22 cellular contexts compared by ENCODE assay signal in genomic region chr10:104020020-104020419, GRCh38.
"Had no signal": no experiment of that assay in that cellular context is flagged by ENCODE, and none has a peak within 500 bp of the region (broad histone marks: within the 10 kb centered on the region; RNA-seq: fewer than 3 reads in every experiment).

No MANE protein-coding gene starts in this region.

- H3K9me3 ChIP-seq: spleen, testis, tibial nerve, upper lobe of right lung, vagina had no signal

- H3K27ac Mint-ChIP-seq: stimulated activated naive B cell treated with anti-CD40 and anti-IgM and Interleukin-4, amounts not matched to agents 10 μg/mL and 1 μg/mL and 100 μg/mL, for 72 hours had no signal

- H3K27ac ChIP-seq: dorsolateral prefrontal cortex, spleen, testis, tibial nerve, upper lobe of right lung, vagina had no signal

- H3K4me3 ChIP-seq: dorsolateral prefrontal cortex, lung, spleen, testis, tibial nerve, upper lobe of right lung, vagina had no signal

- DNase-seq: dorsolateral prefrontal cortex; effector CD8-positive, alpha-beta T cell; foreskin melanocyte; head of caudate nucleus; hippocampal formation; left colon; left ventricle myocardium superior; mesendoderm; naive B cell; posterior cingulate gyrus; spleen; stimulated activated CD4-positive, alpha-beta T cell treated with anti-CD3 and anti-CD28 coated beads, Interleukin-15, amount 100 ng/mL, for 24 hours; stimulated activated CD4-positive, alpha-beta T cell treated with anti-CD3 and anti-CD28 coated beads, Interleukin-1b, Interleukin-23, amount 100 ng/mL, for 48 hours; stimulated activated CD4-positive, alpha-beta T cell treated with anti-CD3 and anti-CD28 coated beads, Interleukin-4, amount 100 ng/mL, for 24 hours; stimulated activated naive B cell treated with anti-CD40 and anti-IgM and Interleukin-4, amounts not matched to agents 10 μg/mL and 1 μg/mL and 100 μg/mL, for 72 hours; stimulated activated naive CD8-positive, alpha-beta T cell treated with anti-CD3 and anti-CD28 coated beads, Interleukin-15, amount 100 ng/mL, for 72 hours; testis; upper lobe of right lung had no signal

- H3K9me3 Mint-ChIP-seq: naive B cell; stimulated activated naive B cell treated with anti-CD40 and anti-IgM and Interleukin-4, amounts not matched to agents 10 μg/mL and 1 μg/mL and 100 μg/mL, for 72 hours; stimulated activated naive CD8-positive, alpha-beta T cell treated with anti-CD3 and anti-CD28 coated beads, Interleukin-15, amount 100 ng/mL, for 72 hours had no signal

- H3K4me1 Mint-ChIP-seq: naive B cell; stimulated activated naive B cell treated with anti-CD40 and anti-IgM and Interleukin-4, amounts not matched to agents 10 μg/mL and 1 μg/mL and 100 μg/mL, for 72 hours had no signal

- H3K27me3 ChIP-seq: dorsolateral prefrontal cortex, spleen, testis, tibial nerve, upper lobe of right lung, vagina had no signal

- ATAC-seq: left colon; left ventricle myocardium superior; sciatic nerve; stimulated activated naive B cell treated with anti-CD40 and anti-IgM and Interleukin-4, amounts not matched to agents 10 μg/mL and 1 μg/mL and 100 μg/mL, for 72 hours; stimulated activated naive CD8-positive, alpha-beta T cell treated with anti-CD3 and anti-CD28 coated beads, Interleukin-15, amount 100 ng/mL, for 72 hours; upper lobe of right lung had no signal

- H3K4me3 Mint-ChIP-seq: naive B cell; stimulated activated naive B cell treated with anti-CD40 and anti-IgM and Interleukin-4, amounts not matched to agents 10 μg/mL and 1 μg/mL and 100 μg/mL, for 72 hours; stimulated activated naive CD8-positive, alpha-beta T cell treated with anti-CD3 and anti-CD28 coated beads, Interleukin-15, amount 100 ng/mL, for 72 hours had no signal

- H3K4me1 ChIP-seq: testis, tibial nerve, upper lobe of right lung, vagina had no signal

- H3K27me3 Mint-ChIP-seq: naive B cell; stimulated activated naive B cell treated with anti-CD40 and anti-IgM and Interleukin-4, amounts not matched to agents 10 μg/mL and 1 μg/mL and 100 μg/mL, for 72 hours; stimulated activated naive CD8-positive, alpha-beta T cell treated with anti-CD3 and anti-CD28 coated beads, Interleukin-15, amount 100 ng/mL, for 72 hours had no signal
